Comparison of ENCODE assay signal across 8 cellular contexts in the genomic region with DNA sequence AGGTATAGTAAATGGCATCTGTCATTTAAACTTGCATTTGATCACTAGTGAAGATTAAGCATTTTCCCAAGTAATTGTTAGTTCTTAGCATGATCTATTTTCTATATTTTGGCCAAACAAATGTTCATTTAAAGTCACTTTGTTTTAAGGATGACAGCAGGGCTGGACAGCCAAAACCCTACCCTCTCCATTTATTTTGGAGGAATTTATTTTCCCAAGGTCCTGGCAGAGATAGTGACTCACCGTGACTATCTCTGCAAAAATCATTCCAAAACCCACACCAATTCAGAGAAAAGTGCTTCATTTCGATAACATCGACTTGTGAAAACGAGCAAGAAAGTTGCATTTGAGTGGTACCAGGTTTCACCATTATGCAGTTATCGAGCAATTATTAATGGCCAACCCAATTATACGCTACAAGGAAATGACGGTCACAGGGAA. TPM values are rescaled to one million over a fixed set of nuclear protein-coding genes. Genes with fewer than 3 reads are reported as not detected.
A peak's percentile ranks its signal among the peaks of the same experiment; 100 is the strongest.
DNase-seq lines count a peak whose midpoint lies in the region; ATAC-seq and TF ChIP-seq lines count a peak whose summit lies in the region.

No MANE protein-coding gene starts in this region.

- in situ Hi-C loops in astrocyte of the cerebellum (cut with HindIII; ENCODE audit: low sequenced_read_pairs): no loop called here

- H3K27ac Mint-ChIP-seq in Calu3 (ENCODE audit: unreplicated experiment): peak overlapping the region; percentile 86

- H3K4me1 ChIP-seq in lung (ENCODE audit: control insufficient read depth in 2 of 2, insufficient read depth in 2 of 2, low read length in 2 of 2) (peaks cover 2 to 9% of the 10 kb centered on the region in 2 donors), urinary bladder (ENCODE audit: insufficient read depth) (no peaks in the 10 kb centered on the region)

- CTCF ChIA-PET in Calu3 (lab: Charles Lee): no interaction called here

- peak overlapping the region; percentile 89 for H3K4me3 Mint-ChIP-seq in Calu3 (ENCODE audit: low read depth, unreplicated experiment)

- intact Hi-C loops in Calu3 (cut with micrococcal nuclease; ENCODE audit: unreplicated experiment): no loop called here

- DNase-seq in Calu3 (no peak), astrocyte of the cerebellum (ENCODE audit: low read depth) (no peak), lung (ENCODE audit: low spot score) (no peak), DMS53 treated with DMSO at 0.1 percent for 48 hours (lab: John Stamatoyannopoulos, UW; ENCODE audit: unreplicated experiment) (no peak), H4 (ENCODE audit: low spot score) (no peak), A172 (ENCODE audit: low spot score) (no peak)

- peak overlapping the region; percentile 93 to 94 for H3K27ac ChIP-seq in lung (ENCODE audit: low read depth in 1 of 2, low read length in 1 of 2)
- H3K27ac ChIP-seq in urinary bladder (ENCODE audit: low read depth): peak overlapping the region; percentile 99

- no peaks in the 10 kb centered on the region for H3K9me3 Mint-ChIP-seq in Calu3 (ENCODE audit: low read depth, unreplicated experiment)

- TSS peak; percentile 90 for BruUV-seq in Calu3 (replicated peaks; lab: Mats Ljungman, UMichigan)

- TF ChIP-seq CTCF in Calu3 (IDR thresholded peaks at IDR 0.05; ENCODE audit: unreplicated experiment) (no peak), astrocyte of the cerebellum (IDR thresholded peaks at IDR 0.05; ENCODE audit: low read depth, low read length, missing control alignments) (no peak), lung (IDR thresholded peaks at IDR 0.05; ENCODE audit: control extremely low read depth, extremely low read depth) (no peak)

- peaks cover 40% of the 10 kb centered on the region for H3K4me1 Mint-ChIP-seq in Calu3 (ENCODE audit: low read depth, unreplicated experiment)

- no peaks in the 10 kb centered on the region for H3K9me3 ChIP-seq in lung (ENCODE audit: control insufficient read depth in 2 of 2, insufficient read depth in 1 of 2, low read length in 1 of 2)

- H3K27me3 Mint-ChIP-seq in Calu3 (ENCODE audit: unreplicated experiment): no peaks in the 10 kb centered on the region

- WGBS in lung, 2 donors: 0% methylated on average over 7 of the region's 7 CpGs
- under 1% methylated on average over 7 of the region's 7 CpGs for WGBS in urinary bladder

- H3K27me3 ChIP-seq in lung (ENCODE audit: control insufficient read depth, insufficient read depth): no peaks in the 10 kb centered on the region

- peak; percentile 16 for ATAC-seq in HG02981 (IDR thresholded peaks at IDR 0.05; ENCODE audit: unreplicated experiment)
- no peak for ATAC-seq in lung (ENCODE audit: insufficient read depth, low FRiP score)

- peaks cover 25% of the 10 kb centered on the region for H3K36me3 Mint-ChIP-seq in Calu3 (ENCODE audit: insufficient read depth, unreplicated experiment)

- H3K36me3 ChIP-seq in lung (ENCODE audit: control insufficient read depth in 2 of 2, insufficient read depth in 2 of 2, low read length in 2 of 2) (no peaks in the 10 kb centered on the region), urinary bladder (ENCODE audit: insufficient read depth) (no peaks in the 10 kb centered on the region)

- H3K4me3 ChIP-seq in astrocyte of the cerebellum (ENCODE audit: low read depth, low read length) (peak overlapping the region; percentile 76), lung (peak overlapping the region; percentile 57), urinary bladder (ENCODE audit: low read depth, low read length) (peak overlapping the region; percentile 83)

RNA-seq across cellular contexts. Expression of gene AKAP1, which starts 0.7 kb away (rescaled TPM):
- 41.4 and 48.4 TPM in 2 replicates for total RNA-seq in Calu3 (2022)
- 10 to 100 TPM; 32.7 to 46.4 TPM for total RNA-seq in lung
- polyA plus RNA-seq in lung: 10 to 100 TPM; 23.1 to 26.9 TPM
- 14.1 TPM for total RNA-seq in urinary bladder
- 80.3 TPM for polyA plus RNA-seq in urinary bladder
- total RNA-seq in H4 (2014; rRNA removed; shearing (Covaris generic)): 14.3 and 19.9 TPM in 2 replicates
- total RNA-seq in A172 (2014; rRNA removed; shearing (Covaris generic)): 22.0 and 38.5 TPM in 2 replicates
